8 cellular contexts compared by ENCODE assay signal in the genomic region with DNA sequence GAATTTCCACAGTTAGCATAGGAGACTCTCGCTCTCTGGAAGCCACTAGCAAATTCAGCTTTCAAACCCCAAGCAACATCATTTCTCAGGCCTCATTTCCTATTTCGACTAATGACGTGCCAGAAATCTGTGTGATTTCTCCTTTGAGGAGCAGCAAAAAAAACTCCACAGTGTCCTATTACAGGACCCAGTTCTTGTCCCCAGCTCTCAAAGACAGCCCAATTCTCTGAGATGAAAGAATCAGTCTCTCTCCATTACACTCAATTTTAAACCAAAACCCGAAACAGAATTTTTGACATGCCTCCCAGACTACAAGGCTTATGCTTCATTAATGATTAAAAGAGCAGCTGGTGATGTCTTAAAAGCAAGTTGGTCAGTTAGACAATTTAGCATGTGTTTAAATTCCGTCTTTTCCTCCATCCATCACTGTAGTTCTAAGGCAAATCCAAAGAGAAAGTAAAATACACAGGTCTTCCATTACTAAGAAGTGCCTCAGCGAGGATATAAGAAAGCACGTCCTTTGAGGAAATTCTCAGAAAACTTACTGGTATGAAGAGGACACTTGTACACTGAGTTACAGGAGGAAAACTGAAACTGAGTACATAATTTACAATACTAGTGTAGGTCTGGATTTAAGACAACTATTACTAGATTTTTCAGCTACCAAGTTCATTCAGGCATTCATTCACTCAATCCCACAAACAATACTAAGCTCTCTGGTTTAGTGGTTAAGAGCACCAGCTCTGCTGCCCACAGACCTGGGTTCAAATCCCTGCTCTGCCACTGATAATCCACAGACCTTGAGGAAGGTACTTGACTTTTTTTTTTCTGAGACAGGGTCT.
DNase-seq lines count a peak whose midpoint lies in the region; ATAC-seq, FAIRE-seq and TF ChIP-seq lines count a peak whose summit lies in the region.

No MANE protein-coding gene starts in this region.

- ATAC-seq in HG02840 (IDR thresholded peaks at IDR 0.05; ENCODE audit: low FRiP score, unreplicated experiment) (peak; percentile 56), HG02885 (IDR thresholded peaks at IDR 0.05; ENCODE audit: poor library complexity, unreplicated experiment) (no peak)

- H3K9me3 Mint-ChIP-seq in activated naive CD8-positive, alpha-beta T cell (ENCODE audit: low read depth) = no peaks in the 10 kb centered on the region

- DNase-seq in kidney glomerular epithelial cell (lab: John Stamatoyannopoulos, UW) = peak; percentile 77
- DNase-seq in DMS53 (lab: John Stamatoyannopoulos, UW) = no peak
- DNase-seq in H54 (ENCODE audit: insufficient read length, low spot score) = no peak

- no peaks in the 10 kb centered on the region for H3K27me3 ChIP-seq in subcutaneous abdominal adipose tissue (ENCODE audit: control insufficient read depth in 5 of 5, insufficient read depth in 4 of 5, low read length in 5 of 5)

- no peak for FAIRE-seq in H54 (lab: Jason Lieb, UNC)

- H3K4me1 ChIP-seq in subcutaneous abdominal adipose tissue (ENCODE audit: control insufficient read depth in 5 of 5, insufficient read depth in 5 of 5, low read length in 5 of 5) = peaks cover 1 to 34% (median 28%) of the 10 kb centered on the region in 5 donors

- TF ChIP-seq CTCF in GM12875 (IDR thresholded peaks at IDR 0.05; ENCODE audit: borderline replicate concordance, insufficient read depth, low read depth, low read length) = no peak

- peak overlapping the region; percentile 85 for H3K4me3 Mint-ChIP-seq in activated naive CD8-positive, alpha-beta T cell

- peaks cover 0 to 6% (median under 1%) of the 10 kb centered on the region in 5 donors for H3K36me3 ChIP-seq in subcutaneous abdominal adipose tissue (ENCODE audit: control insufficient read depth in 5 of 5, insufficient read depth in 5 of 5, low read length in 5 of 5)

- H3K4me1 Mint-ChIP-seq in activated naive CD8-positive, alpha-beta T cell (ENCODE audit: low read depth) = peaks cover 66% of the 10 kb centered on the region

- H3K4me3 ChIP-seq in GM12875 (ENCODE audit: low read depth, low read length) (peak overlapping the region; percentile 14), subcutaneous abdominal adipose tissue (ENCODE audit: low read depth in 1 of 5, low read length in 5 of 5) (peak overlapping the region in 4 of 5 donors; percentile 25 to 49 (median 40))

- no peaks in the 10 kb centered on the region for H3K27me3 Mint-ChIP-seq in activated naive CD8-positive, alpha-beta T cell

- H3K36me3 Mint-ChIP-seq in activated naive CD8-positive, alpha-beta T cell = peaks cover 4% of the 10 kb centered on the region

- peak overlapping the region; percentile 1 to 76 (median 56) for H3K9ac ChIP-seq in subcutaneous abdominal adipose tissue (ENCODE audit: low read length in 5 of 5)

- H3K27ac ChIP-seq in subcutaneous abdominal adipose tissue (ENCODE audit: low read depth, low read length) = peak overlapping the region; percentile 87

- TF ChIP-seq POLR2A in H54 (IDR thresholded peaks at IDR 0.05; ENCODE audit: low read depth, low read length) = no peak

- H3K9me3 ChIP-seq in subcutaneous abdominal adipose tissue (ENCODE audit: control insufficient read depth in 5 of 5, low read length in 5 of 5) = no peaks in the 10 kb centered on the region

- peak overlapping the region; percentile 96 for H3K27ac Mint-ChIP-seq in activated naive CD8-positive, alpha-beta T cell
